ENCODE assay signal across 31 cellular contexts in genomic region chr7:7912937-7913336, GRCh38.
"Had no signal": no experiment of that assay in that cellular context is flagged by ENCODE, and none has a peak within 500 bp of the region (broad histone marks: within the 10 kb centered on the region; RNA-seq: fewer than 3 reads in every experiment).

No MANE protein-coding gene starts in this region.

- H3K27me3 ChIP-seq: brain microvascular endothelial cell had no signal

- H3K4me3 ChIP-seq: cardiac muscle cell, K562 had no signal

- H3K27ac Mint-ChIP-seq: activated CD4-positive, alpha-beta memory T cell treated with anti-CD3 and anti-CD28 coated beads, Interleukin-2, amount 10 ng/mL, durations not matched to agents 7 days and 5 days; activated CD8-positive, alpha-beta memory T cell treated with anti-CD3 and anti-CD28 coated beads, Interleukin-2, amount 10 ng/mL, durations not matched to agents 7 days and 5 days; activated naive CD4-positive, alpha-beta T cell treated with anti-CD3 and anti-CD28 coated beads, Interleukin-2, amount 10 ng/mL, durations not matched to agents 7 days and 5 days; activated naive CD8-positive, alpha-beta T cell treated with anti-CD3 and anti-CD28 coated beads for 36 hours had no signal

- H3K9me3 Mint-ChIP-seq: activated naive CD4-positive, alpha-beta T cell treated with anti-CD3 and anti-CD28 coated beads, Interleukin-2, amount 10 ng/mL, durations not matched to agents 7 days and 5 days; activated naive CD8-positive, alpha-beta T cell treated with anti-CD3 and anti-CD28 coated beads for 36 hours; central memory CD8-positive, alpha-beta T cell had no signal

- H3K4me3 Mint-ChIP-seq: activated CD4-positive, alpha-beta memory T cell treated with anti-CD3 and anti-CD28 coated beads, Interleukin-2, amount 10 ng/mL, durations not matched to agents 7 days and 5 days; activated CD8-positive, alpha-beta memory T cell treated with anti-CD3 and anti-CD28 coated beads, Interleukin-2, amount 10 ng/mL, durations not matched to agents 7 days and 5 days; activated naive CD4-positive, alpha-beta T cell treated with anti-CD3 and anti-CD28 coated beads, Interleukin-2, amount 10 ng/mL, durations not matched to agents 7 days and 5 days; activated naive CD8-positive, alpha-beta T cell treated with anti-CD3 and anti-CD28 coated beads for 36 hours; central memory CD8-positive, alpha-beta T cell had no signal

- DNase-seq: activated CD4-positive, alpha-beta memory T cell treated with anti-CD3 and anti-CD28 coated beads, Interleukin-2, amount 10 ng/mL, durations not matched to agents 7 days and 5 days; activated CD4-positive, alpha-beta T cell treated with anti-CD3 and anti-CD28 coated beads for 1 hour; activated CD4-positive, alpha-beta T cell treated with anti-CD3 and anti-CD28 coated beads for 48 hours; activated CD4-positive, CD25-positive, alpha-beta regulatory T cell; activated CD8-positive, alpha-beta memory T cell treated with anti-CD3 and anti-CD28 coated beads for 24 hours; activated CD8-positive, alpha-beta memory T cell treated with anti-CD3 and anti-CD28 coated beads, Interleukin-2, amount 10 ng/mL, durations not matched to agents 7 days and 5 days; activated CD8-positive, alpha-beta memory T cell treated with anti-CD3 and anti-CD28 coated beads, Interleukin-2, amount 50 U/mL, for 48 hours; activated effector memory CD4-positive, alpha-beta T cell treated with Interleukin-2 at 50 U/mL for 16 hours; activated naive CD4-positive, alpha-beta T cell treated with anti-CD3 and anti-CD28 coated beads, Interleukin-2, amount 10 ng/mL, durations not matched to agents 7 days and 5 days; activated naive CD8-positive, alpha-beta T cell treated with anti-CD3 and anti-CD28 coated beads for 36 hours; activated T-cell treated with anti-CD3 and anti-CD28 coated beads, Interleukin-2, amount 50 U/mL, for 48 hours; amniotic stem cell; aorta; brain microvascular endothelial cell; NCI-H1105; NCI-H1417 treated with DMSO at 0.1 percent for 48 hours; NCI-H187 treated with DMSO at 0.1 percent for 48 hours; NCI-H2081; NCI-H2171 treated with DMSO at 0.1 percent for 48 hours; NCI-H345; NCI-H524 treated with DMSO at 0.1 percent for 48 hours; NK-92 treated with Interleukin-12 subunit alpha and Interleukin-12 subunit beta, amount 100 ng/mL, for 24 hours; Right ventricle myocardium superior; SW 1271; T-helper 1 cell; T-helper 2 cell; T-helper 9 cell; WERI-Rb-1 had no signal

- H3K27me3 Mint-ChIP-seq: activated CD4-positive, alpha-beta memory T cell treated with anti-CD3 and anti-CD28 coated beads, Interleukin-2, amount 10 ng/mL, durations not matched to agents 7 days and 5 days; activated CD8-positive, alpha-beta memory T cell treated with anti-CD3 and anti-CD28 coated beads, Interleukin-2, amount 10 ng/mL, durations not matched to agents 7 days and 5 days; activated naive CD8-positive, alpha-beta T cell treated with anti-CD3 and anti-CD28 coated beads for 36 hours; central memory CD8-positive, alpha-beta T cell had no signal

- H3K36me3 Mint-ChIP-seq: activated CD8-positive, alpha-beta memory T cell treated with anti-CD3 and anti-CD28 coated beads, Interleukin-2, amount 10 ng/mL, durations not matched to agents 7 days and 5 days; activated naive CD4-positive, alpha-beta T cell treated with anti-CD3 and anti-CD28 coated beads, Interleukin-2, amount 10 ng/mL, durations not matched to agents 7 days and 5 days; activated naive CD8-positive, alpha-beta T cell treated with anti-CD3 and anti-CD28 coated beads for 36 hours had no signal

- H3K27ac ChIP-seq: brain microvascular endothelial cell, cardiac muscle cell, WERI-Rb-1 had no signal

- ATAC-seq: activated CD8-positive, alpha-beta memory T cell treated with anti-CD3 and anti-CD28 coated beads, Interleukin-2, amount 10 ng/mL, durations not matched to agents 7 days and 5 days; K562 had no signal

- H3K4me1 Mint-ChIP-seq: activated CD4-positive, alpha-beta memory T cell treated with anti-CD3 and anti-CD28 coated beads, Interleukin-2, amount 10 ng/mL, durations not matched to agents 7 days and 5 days; activated CD8-positive, alpha-beta memory T cell treated with anti-CD3 and anti-CD28 coated beads, Interleukin-2, amount 10 ng/mL, durations not matched to agents 7 days and 5 days; activated naive CD4-positive, alpha-beta T cell treated with anti-CD3 and anti-CD28 coated beads, Interleukin-2, amount 10 ng/mL, durations not matched to agents 7 days and 5 days had no signal

- H3K36me3 ChIP-seq: brain microvascular endothelial cell, cardiac muscle cell, WERI-Rb-1 had no signal
